8 cellular contexts compared by ENCODE assay signal in genomic region chr4:56641494-56642051, GRCh38. TPM values are rescaled to one million over a fixed set of nuclear protein-coding genes. Genes with fewer than 3 reads are reported as not detected.
DNase-seq lines count a peak whose midpoint lies in the region; ATAC-seq, FAIRE-seq and TF ChIP-seq lines count a peak whose summit lies in the region.

No MANE protein-coding gene starts in this region.

- H3K9me3 ChIP-seq in K562 (replicated peaks; ENCODE audit: control insufficient read depth, insufficient read depth, low read depth, low read length), result no peaks in the 10 kb centered on the region
- H3K9me3 ChIP-seq in tibial nerve, result peaks cover 0 to 5% (median 0%) of the 10 kb centered on the region in 4 donors

- no peak for TF ChIP-seq RAD21 in K562 (CRISPR knock-in tag; conservative IDR thresholded peaks at IDR 0.05 in 1 of 2, IDR thresholded peaks at IDR 0.05 in 1 of 2)

- no peak overlapping the region for H3K4me2 ChIP-seq in K562 (ENCODE audit: insufficient read depth, low read length)

- in situ Hi-C loops in K562 (cut with MboI), result no loop called here

- H3K27ac ChIP-seq in K562 (ENCODE audit: extremely low read depth, low read depth, low read length) (no peak overlapping the region), tibial nerve (no peak overlapping the region)

- H3K9ac ChIP-seq in K562 (ENCODE audit: insufficient read depth in 1 of 2, low read depth in 2 of 2, low read length in 2 of 2), result no peak overlapping the region

- H3K4me1 ChIP-seq in K562 (replicated peaks in 1 of 2; ENCODE audit: control insufficient read depth in 2 of 2, insufficient read depth in 2 of 2, low read length in 2 of 2) (no peaks in the 10 kb centered on the region), tibial nerve (no peaks in the 10 kb centered on the region)

- TF ChIP-seq POLR2A in K562 (conservative IDR thresholded peaks at IDR 0.05) (no peak), tibial nerve (IDR thresholded peaks at IDR 0.05) (no peak)

- ATAC-seq in K562 (no peak), GM18858 (IDR thresholded peaks at IDR 0.05; ENCODE audit: unreplicated experiment) (no peak), GM18861 (IDR thresholded peaks at IDR 0.05; ENCODE audit: unreplicated experiment) (no peak)

- TF ChIP-seq EP300 in K562 (IDR thresholded peaks at IDR 0.05; ENCODE audit: low read length) (no peak), tibial nerve (IDR thresholded peaks at IDR 0.05) (no peak)

- H2AFZ ChIP-seq in K562 (ENCODE audit: low read depth, low read length), result no peak overlapping the region

- H3K36me3 ChIP-seq in K562 (ENCODE audit: control insufficient read depth, insufficient read depth, low read length) (no peaks in the 10 kb centered on the region), tibial nerve (no peaks in the 10 kb centered on the region)

- BruUV-seq in K562 (replicated peaks; lab: Mats Ljungman, UMichigan), result no TSS peak

- FAIRE-seq in K562 (lab: Jason Lieb, UNC), result peak; percentile 42

- no peaks in the 10 kb centered on the region for H3K79me2 ChIP-seq in K562 (ENCODE audit: control insufficient read depth, insufficient read depth, low read length)

- 2% methylated on average over 3 of the region's 4 CpGs for WGBS in K562 (ENCODE audit: insufficient coverage, low coverage, missing lambda C conversion rate)
- WGBS in tibial nerve, 2 donors, result 39 to 46% methylated on average over 4 of the region's 4 CpGs

- no peaks in the 10 kb centered on the region for H3K9me1 ChIP-seq in K562 (ENCODE audit: control insufficient read depth, insufficient read depth, low read length)

- DNase-seq in AG08395 (ENCODE audit: low spot score), result peak; percentile 84
- DNase-seq in HS-27A (ENCODE audit: low read depth), result peak; percentile 89
- no peak for DNase-seq in K562 (ENCODE audit: extremely low read depth in 1 of 4, low spot score in 3 of 4)
- DNase-seq in kidney tubule cell (ENCODE audit: low spot score), result peak; percentile 92
- no peak for DNase-seq in midbrain (lab: John Stamatoyannopoulos, UW)
- no peak for DNase-seq in tibial nerve (ENCODE audit: low spot score in 2 of 2)

- TF ChIP-seq CTCF in K562 (IDR thresholded peaks at IDR 0.05 in 2 of 3, conservative IDR thresholded peaks at IDR 0.05 in 1 of 3; ENCODE audit: insufficient read depth in 2 of 3, low read depth in 1 of 3, low read length in 3 of 3) (no peak), tibial nerve (IDR thresholded peaks at IDR 0.05) (no peak)

- intact Hi-C loops in K562 (cut with micrococcal nuclease), result no loop called here

- POLR2A ChIA-PET in K562 (lab: Yijun Ruan, JAX), result interaction anchor here (1.1 kb wide), 1 partner anchor 9 kb away, joined by 4 read pairs; no protein-coding TSS in a partner anchor

- H3K27me3 ChIP-seq in K562 (ENCODE audit: control insufficient read depth in 2 of 2, insufficient read depth in 2 of 2, low read length in 2 of 2) (no peaks in the 10 kb centered on the region), tibial nerve (no peaks in the 10 kb centered on the region)

- CTCF ChIA-PET in K562 (lab: Yijun Ruan, JAX; ENCODE audit: low intra/inter-chr PET ratio), result no interaction called here

- H3K4me3 ChIP-seq in K562 (no peak overlapping the region), tibial nerve (no peak overlapping the region)

- H4K20me1 ChIP-seq in K562 (replicated peaks; ENCODE audit: control insufficient read depth, insufficient read depth, low read length), result no peaks in the 10 kb centered on the region

TF ChIP-seq in K562, 482 proteins besides CTCF, POLR2A, EP300 and RAD21:
- no peak for TF ChIP-seq HEY1 (CRISPR knock-in tag; IDR thresholded peaks at IDR 0.05; ENCODE audit: borderline replicate concordance)
- TF ChIP-seq PHB2 (IDR thresholded peaks at IDR 0.05; ENCODE audit: low read depth), result no peak
- no peak for TF ChIP-seq RBM25 (IDR thresholded peaks at IDR 0.05; ENCODE audit: low read depth, low read length, severe bottlenecking)
- no peak for TF ChIP-seq CBFB (CRISPR knock-in tag; IDR thresholded peaks at IDR 0.05)

RNA-seq across cellular contexts. Expression of gene HOPX, which starts 39.5 kb away (rescaled TPM):
- not detected in 2 replicates for total RNA-seq in K562 (2011; cell fraction: chromatin; rRNA removed; ENCODE audit: low replicate concordance)
- not detected in 2 replicates for total RNA-seq in K562 (2011; cell fraction: nucleolus; rRNA removed)
- not detected in 2 replicates for total RNA-seq in K562 (2011; cell fraction: nucleoplasm; rRNA removed)
- total RNA-seq in K562 (2014; rRNA removed), result not detected in 2 replicates
- total RNA-seq in K562 (2014; rRNA removed; fragmentation: Illumina TruSeq; extraction: Trizol), result not detected in 2 replicates
- total RNA-seq in K562 (2015; rRNA removed; fragmentation: Illumina TruSeq; extraction: Trizol), result not detected in 2 replicates
- 0.24 and 0.27 TPM in 2 replicates for total RNA-seq in K562 (2021)
- not detected in 2 replicates for polyA plus RNA-seq in K562 (2011; rRNA removed)
- not detected in 2 replicates for polyA plus RNA-seq in K562 (2011; cell fraction: cytosol; rRNA removed)
- not detected in 2 replicates for polyA plus RNA-seq in K562 (2011; cell fraction: nucleus; rRNA removed)
- not detected in 2 replicates for polyA plus RNA-seq in K562 (2012)
- not detected in 2 replicates for polyA plus RNA-seq in K562 (2014; fragmentation: Illumina TruSeq; extraction: Trizol)
- polyA plus RNA-seq in K562 (2014; fragmentation: Nextera tagmentation; extraction: Ambion mirVana), result not detected
- polyA plus RNA-seq in K562 (2014; rRNA removed), result not detected in 2 replicates
- not detected in 2 replicates for polyA minus RNA-seq in K562 (2011; rRNA and poly(A)+ RNA removed)
- not detected in 2 replicates for polyA minus RNA-seq in K562 (2011; cell fraction: cytosol; rRNA and poly(A)+ RNA removed)
- not detected in 2 replicates for polyA minus RNA-seq in K562 (2011; cell fraction: nucleus; rRNA and poly(A)+ RNA removed)
- total RNA-seq in tibial nerve, result 1 to 10 TPM in 3 of 4 donors, under 1 TPM in 1; 0.63 to 2.7 (median 1.9) TPM

Comparison
In these comparisons a context has a peak if more than half of its experiments do, and no peak if none do; other contexts are left out.
1. DNase-seq: peak in AG08395 (single experiment), HS-27A (single experiment) and kidney tubule cell (single experiment); none in K562 (0 of 4), midbrain (single experiment) and tibial nerve (0 of 2).